Comparison of ENCODE assay signal across 19 cellular contexts in genomic region chr5:318931-319601, GRCh38. TPM values are rescaled to one million over a fixed set of nuclear protein-coding genes. Genes with fewer than 3 reads are reported as not detected.
DNase-seq lines count a peak whose midpoint lies in the region; ATAC-seq, FAIRE-seq and TF ChIP-seq lines count a peak whose summit lies in the region.
"Had no signal": no experiment of that assay in that cellular context is flagged by ENCODE, and none has a peak within 500 bp of the region (broad histone marks: within the 10 kb centered on the region; RNA-seq: fewer than 3 reads in every experiment).

No MANE protein-coding gene starts in this region.

- H3K27me3 Mint-ChIP-seq in HFFc6 (ENCODE audit: insufficient read depth) (peaks cover 8% of the 10 kb centered on the region), osteocyte (ENCODE audit: unreplicated experiment) (no peaks in the 10 kb centered on the region)

- peaks cover 29% of the 10 kb centered on the region; the same call in 2 of the 3 replicates for H3K36me3 ChIP-seq in K562 (ENCODE audit: control insufficient read depth, insufficient read depth, low read length)
- H3K36me3 ChIP-seq in WERI-Rb-1: peaks cover 7% of the 10 kb centered on the region
- H3K36me3 ChIP-seq: uterus had no signal

- peak overlapping the region; percentile 45; the same call in 1 of the 2 replicates for H3K27ac Mint-ChIP-seq in HFFc6
- no peak overlapping the region for H3K27ac Mint-ChIP-seq in osteocyte (ENCODE audit: unreplicated experiment)
- H3K27ac Mint-ChIP-seq: activated naive CD8-positive, alpha-beta T cell treated with anti-CD3 and anti-CD28 coated beads, Interleukin-2, amount 50 U/mL, for 24 hours; stimulated activated naive CD8-positive, alpha-beta T cell treated with anti-CD3 and anti-CD28 coated beads, Interleukin-15, Interleukin-2, amounts not matched to agents 100 ng/mL and 50 ng/mL, for 24 hours had no signal

- H3K36me3 Mint-ChIP-seq in HFFc6 (ENCODE audit: low read depth) (peaks cover 9% of the 10 kb centered on the region; the same call in 1 of the 2 replicates), osteocyte (ENCODE audit: unreplicated experiment) (peaks cover 10% of the 10 kb centered on the region)

- no peak for FAIRE-seq in K562 (lab: Jason Lieb, UNC)

- ATAC-seq in K562 (no peak), GM21381 (IDR thresholded peaks at IDR 0.05; ENCODE audit: unreplicated experiment) (no peak)
- ATAC-seq: activated naive CD8-positive, alpha-beta T cell treated with anti-CD3 and anti-CD28 coated beads, Interleukin-2, amount 50 U/mL, for 24 hours had no signal

- no peaks in the 10 kb centered on the region for H3K9me1 ChIP-seq in K562 (ENCODE audit: control insufficient read depth, insufficient read depth, low read length)

- BruUV-seq in K562 (replicated peaks; lab: Mats Ljungman, UMichigan): no TSS peak

- TF ChIP-seq POLR2A in K562 (conservative IDR thresholded peaks at IDR 0.05): no peak

- H3K4me3 ChIP-seq in K562 (no peak overlapping the region), WERI-Rb-1 (ENCODE audit: low read depth, low read length) (no peak overlapping the region)
- H3K4me3 ChIP-seq: cardiac muscle cell, hepatocyte, prostate gland, uterus had no signal

- H3K4me1 ChIP-seq in K562 (replicated peaks in 1 of 2; ENCODE audit: control insufficient read depth in 2 of 2, insufficient read depth in 2 of 2, low read length in 2 of 2): peaks cover 0 to 61% of the 10 kb centered on the region in 2 experiments; a peak in 2 of 5 replicates

- in situ Hi-C loops in K562 (cut with MboI): no loop called here

- TF ChIP-seq CTCF in HFFc6 (IDR thresholded peaks at IDR 0.05) (no peak), K562 (IDR thresholded peaks at IDR 0.05 in 2 of 3, conservative IDR thresholded peaks at IDR 0.05 in 1 of 3; ENCODE audit: insufficient read depth in 2 of 3, low read depth in 1 of 3, low read length in 3 of 3) (no peak), osteocyte (IDR thresholded peaks at IDR 0.05) (no peak), WERI-Rb-1 (IDR thresholded peaks at IDR 0.05; ENCODE audit: low read depth, low read length) (no peak)

- peak; percentile 22 to 52 for DNase-seq in SHP77 (lab: John Stamatoyannopoulos, UW)
- no peak for DNase-seq in SHP77 treated with DMSO at 0.1 percent for 48 hours (lab: John Stamatoyannopoulos, UW)
- DNase-seq in HFFc6: no peak
- peak in 1 of 4 experiments; percentile 12 for DNase-seq in K562 (ENCODE audit: extremely low read depth in 1 of 4, low spot score in 3 of 4)
- peak; percentile 78 for DNase-seq in osteocyte (ENCODE audit: extremely low spot score, unreplicated experiment)
- no peak for DNase-seq in midbrain (lab: John Stamatoyannopoulos, UW)
- DNase-seq in WERI-Rb-1: no peak
- DNase-seq: activated CD4-positive, CD25-positive, alpha-beta regulatory T cell; activated CD8-positive, alpha-beta memory T cell treated with anti-CD3 and anti-CD28 coated beads, Interleukin-2, amount 50 U/mL, for 48 hours; activated naive CD8-positive, alpha-beta T cell treated with anti-CD3 and anti-CD28 coated beads, Interleukin-2, amount 50 U/mL, for 24 hours; NCI-H1105; NCI-H446 treated with DMSO at 0.1 percent for 48 hours; T-helper 1 cell; uterus had no signal

- POLR2A ChIA-PET in K562 (lab: Yijun Ruan, JAX): no interaction called here

- H4K20me1 ChIP-seq in K562 (replicated peaks; ENCODE audit: control insufficient read depth, insufficient read depth, low read length): peaks cover 16% of the 10 kb centered on the region

- 40% methylated on average over 18 of the region's 18 CpGs for WGBS in K562 (ENCODE audit: insufficient coverage, low coverage, missing lambda C conversion rate)

- no peaks in the 10 kb centered on the region for H3K79me2 ChIP-seq in K562 (ENCODE audit: control insufficient read depth, insufficient read depth, low read length)
- H3K79me2 ChIP-seq: hepatocyte had no signal

- H3K4me3 Mint-ChIP-seq in HFFc6: no peak overlapping the region
- no peak overlapping the region for H3K4me3 Mint-ChIP-seq in osteocyte (ENCODE audit: unreplicated experiment)
- H3K4me3 Mint-ChIP-seq: activated naive CD8-positive, alpha-beta T cell treated with anti-CD3 and anti-CD28 coated beads, Interleukin-2, amount 50 U/mL, for 24 hours; stimulated activated naive CD8-positive, alpha-beta T cell treated with anti-CD3 and anti-CD28 coated beads, Interleukin-15, Interleukin-2, amounts not matched to agents 100 ng/mL and 50 ng/mL, for 24 hours had no signal

- no peak overlapping the region for H2AFZ ChIP-seq in K562 (ENCODE audit: low read depth, low read length)
- H2AFZ ChIP-seq: hepatocyte had no signal

- H3K9ac ChIP-seq in K562 (ENCODE audit: insufficient read depth in 1 of 2, low read depth in 2 of 2, low read length in 2 of 2): 0 out of 4 replicates have a peak overlapping the region, but pooled peaks of 1 of the 2 experiments have one; percentile 32

- H3K4me2 ChIP-seq in K562 (ENCODE audit: insufficient read depth, low read length): no peak overlapping the region
- H3K4me2 ChIP-seq: hepatocyte had no signal

- H3K27ac ChIP-seq in K562 (ENCODE audit: extremely low read depth, low read depth, low read length) (no peak overlapping the region), WERI-Rb-1 (no peak overlapping the region)
- H3K27ac ChIP-seq: cardiac muscle cell, hepatocyte, prostate gland, uterus had no signal

- no peaks in the 10 kb centered on the region for H3K9me3 ChIP-seq in K562 (replicated peaks; ENCODE audit: control insufficient read depth, insufficient read depth, low read depth, low read length)
- peaks cover 4% of the 10 kb centered on the region for H3K9me3 ChIP-seq in WERI-Rb-1 (ENCODE audit: severe bottlenecking)
- H3K9me3 ChIP-seq: prostate gland, uterus had no signal

- CTCF ChIA-PET in K562 (lab: Yijun Ruan, JAX; ENCODE audit: low intra/inter-chr PET ratio): no interaction called here

- H3K4me1 Mint-ChIP-seq in HFFc6 (ENCODE audit: low read depth) (peaks cover 20% of the 10 kb centered on the region), osteocyte (ENCODE audit: unreplicated experiment) (peaks cover 24% of the 10 kb centered on the region)

- no peaks in the 10 kb centered on the region for H3K9me3 Mint-ChIP-seq in HFFc6
- no peaks in the 10 kb centered on the region for H3K9me3 Mint-ChIP-seq in osteocyte (ENCODE audit: unreplicated experiment)
- H3K9me3 Mint-ChIP-seq: activated naive CD8-positive, alpha-beta T cell treated with anti-CD3 and anti-CD28 coated beads, Interleukin-2, amount 50 U/mL, for 24 hours; stimulated activated naive CD8-positive, alpha-beta T cell treated with anti-CD3 and anti-CD28 coated beads, Interleukin-15, Interleukin-2, amounts not matched to agents 100 ng/mL and 50 ng/mL, for 24 hours had no signal

- no peak for TF ChIP-seq EP300 in K562 (IDR thresholded peaks at IDR 0.05; ENCODE audit: low read length)

- H3K27me3 ChIP-seq in K562 (ENCODE audit: control insufficient read depth in 2 of 2, insufficient read depth in 2 of 2, low read length in 2 of 2): peaks cover 3 to 25% of the 10 kb centered on the region in 2 experiments; a peak in 3 of 5 replicates
- peaks cover 51% of the 10 kb centered on the region for H3K27me3 ChIP-seq in WERI-Rb-1 (ENCODE audit: insufficient read depth, low read depth, severe bottlenecking)

- intact Hi-C loops in K562 (cut with micrococcal nuclease): no loop called here

- TF ChIP-seq RAD21 in K562 (CRISPR knock-in tag; conservative IDR thresholded peaks at IDR 0.05 in 1 of 2, IDR thresholded peaks at IDR 0.05 in 1 of 2): no peak

TF ChIP-seq in K562, 482 proteins besides CTCF, POLR2A, EP300 and RAD21 (continues in another document):
- no peak for TF ChIP-seq ZNF140 (CRISPR knock-in tag; IDR thresholded peaks at IDR 0.05)

RNA-seq across cellular contexts. Expression of gene AHRR, which starts 2.4 kb away (rescaled TPM):
- total RNA-seq in HFFc6 (2021; fragmentation: NEBNext Ultra II Directional; extraction: Animal tissue kit (Norgen Biotek cat#: 25700)): 10 to 100 TPM; 30.9 to 55.7 (median 51.9) TPM
- total RNA-seq in K562 (2011; cell fraction: chromatin; rRNA removed; ENCODE audit: low replicate concordance): 2.8 and 5.5 TPM in 2 replicates
- total RNA-seq in K562 (2011; cell fraction: nucleolus; rRNA removed): 2.1 and 3.2 TPM in 2 replicates
- 0.99 and 1.4 TPM in 2 replicates for total RNA-seq in K562 (2011; cell fraction: nucleoplasm; rRNA removed)
- total RNA-seq in K562 (2014; rRNA removed) (0.82 and 1.1 TPM in 2 replicates), K562 (2014; rRNA removed; fragmentation: Illumina TruSeq; extraction: Trizol) (0.18 and 0.61 TPM in 2 replicates), K562 (2015; rRNA removed; fragmentation: Illumina TruSeq; extraction: Trizol) (1.2 TPM in 2 replicates), K562 (2021) (1.6 and 1.8 TPM in 2 replicates), osteocyte (54.9 and 55.8 TPM in 2 replicates)
- polyA plus RNA-seq in K562 (2011; rRNA removed) (0.68 and 1.3 TPM in 2 replicates), K562 (2014; fragmentation: Illumina TruSeq; extraction: Trizol) (0.43 and 0.72 TPM in 2 replicates), K562 (2014; fragmentation: Nextera tagmentation; extraction: Ambion mirVana) (under 1 TPM in 1 of 2 experiments, not detected in 1; 0.06 TPM), K562 (2014; rRNA removed) (0.89 and 1.8 TPM in 2 replicates)
- polyA plus RNA-seq in K562 (2011; cell fraction: cytosol; rRNA removed): 0.88 and 1.8 TPM in 2 replicates
- polyA plus RNA-seq in K562 (2011; cell fraction: nucleus; rRNA removed): 5.4 and 7.4 TPM in 2 replicates
- polyA plus RNA-seq in K562 (2012): 1.6 and 4.2 TPM in 2 replicates
- 0.15 and 0.91 TPM in 2 replicates for polyA minus RNA-seq in K562 (2011; rRNA and poly(A)+ RNA removed)
- polyA minus RNA-seq in K562 (2011; cell fraction: cytosol; rRNA and poly(A)+ RNA removed): 0.76 and 1.3 TPM in 2 replicates
- polyA minus RNA-seq in K562 (2011; cell fraction: nucleus; rRNA and poly(A)+ RNA removed): 2.3 and 2.9 TPM in 2 replicates

RNA-seq across cellular contexts. Expression of gene PDCD6, which starts 47.6 kb away (rescaled TPM):
- total RNA-seq in HFFc6 (2021; fragmentation: NEBNext Ultra II Directional; extraction: Animal tissue kit (Norgen Biotek cat#: 25700)): 100 to 1,000 TPM in 3 of 6 experiments, 10 to 100 TPM in 3; 89.5 to 108 (median 99.1) TPM
- total RNA-seq in K562 (2011; cell fraction: chromatin; rRNA removed; ENCODE audit: low replicate concordance): 308 and 309 TPM in 2 replicates
- total RNA-seq in K562 (2011; cell fraction: nucleolus; rRNA removed): 184 and 199 TPM in 2 replicates
- total RNA-seq in K562 (2011; cell fraction: nucleoplasm; rRNA removed): 242 and 272 TPM in 2 replicates
- total RNA-seq in K562 (2014; rRNA removed): 197 and 226 TPM in 2 replicates
- total RNA-seq in K562 (2014; rRNA removed; fragmentation: Illumina TruSeq; extraction: Trizol): 196 and 217 TPM in 2 replicates
- total RNA-seq in K562 (2015; rRNA removed; fragmentation: Illumina TruSeq; extraction: Trizol): 187 and 193 TPM in 2 replicates
- 148 and 156 TPM in 2 replicates for total RNA-seq in K562 (2021)
- polyA plus RNA-seq in K562 (2011; rRNA removed): 350 and 487 TPM in 2 replicates
- 426 and 451 TPM in 2 replicates for polyA plus RNA-seq in K562 (2011; cell fraction: cytosol; rRNA removed)
- polyA plus RNA-seq in K562 (2011; cell fraction: nucleus; rRNA removed): 307 and 341 TPM in 2 replicates
- polyA plus RNA-seq in K562 (2012): 174 and 212 TPM in 2 replicates
- 192 and 199 TPM in 2 replicates for polyA plus RNA-seq in K562 (2014; fragmentation: Illumina TruSeq; extraction: Trizol)
- 10 to 100 TPM; 36.4 to 50.0 TPM for polyA plus RNA-seq in K562 (2014; fragmentation: Nextera tagmentation; extraction: Ambion mirVana)
- polyA plus RNA-seq in K562 (2014; rRNA removed): 231 and 257 TPM in 2 replicates
- polyA minus RNA-seq in K562 (2011; rRNA and poly(A)+ RNA removed): 195 and 295 TPM in 2 replicates
- 84.1 and 88.1 TPM in 2 replicates for polyA minus RNA-seq in K562 (2011; cell fraction: cytosol; rRNA and poly(A)+ RNA removed)
- 71.5 and 88.4 TPM in 2 replicates for polyA minus RNA-seq in K562 (2011; cell fraction: nucleus; rRNA and poly(A)+ RNA removed)
- 94.7 and 106 TPM in 2 replicates for total RNA-seq in osteocyte

Comparison
In these comparisons a context has a peak if more than half of its experiments do, and no peak if none do; other contexts are left out.
1. DNase-seq: peak in SHP77 (2 of 2) and osteocyte (single experiment); none in SHP77 treated with DMSO at 0.1 percent for 48 hours (single experiment), HFFc6 (single experiment), midbrain (single experiment) and WERI-Rb-1 (single experiment).